Comparison of ENCODE assay signal across 8 cellular contexts in the genomic region with DNA sequence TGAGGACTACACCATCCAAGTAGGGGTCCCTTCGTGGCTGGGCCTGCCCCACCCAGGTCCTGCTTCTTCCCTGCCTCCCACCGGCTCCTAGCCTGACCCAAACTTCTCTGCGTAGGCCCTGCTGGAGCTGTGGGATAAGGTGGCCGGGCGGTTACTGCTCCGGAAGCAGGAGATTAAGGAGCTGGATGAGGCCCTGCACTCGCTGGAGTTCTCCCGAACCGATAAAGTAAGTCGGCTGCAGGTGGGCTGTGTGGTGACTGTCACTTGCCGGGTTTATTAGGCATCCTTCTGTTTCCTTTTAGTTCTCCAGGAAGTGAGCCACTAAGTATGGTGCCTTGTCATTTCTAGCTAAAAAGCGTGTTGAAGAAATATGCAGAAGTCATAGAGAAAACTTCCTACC. TPM values are rescaled to one million over a fixed set of nuclear protein-coding genes. Genes with fewer than 3 reads are reported as not detected.
"Had no signal": no experiment of that assay in that cellular context is flagged by ENCODE, and none has a peak within 500 bp of the region (broad histone marks: within the 10 kb centered on the region; RNA-seq: fewer than 3 reads in every experiment).

No MANE protein-coding gene starts in this region.

- FAIRE-seq: HepG2, HTR-8/SVneo had no signal

- H3K4me3 Mint-ChIP-seq: IgD-negative memory B cell had no signal

- H3K9ac ChIP-seq: KMS-11 had no signal

- H3K27ac ChIP-seq: HL-60, KMS-11 had no signal

- ATAC-seq: HepG2 had no signal

- DNase-seq: IMR-90, KBM-7, KG1 had no signal

- H3K9me3 Mint-ChIP-seq: IgD-negative memory B cell had no signal

- H3K27ac Mint-ChIP-seq: IgD-negative memory B cell had no signal

- H3K4me2 ChIP-seq: KMS-11 had no signal

- H3K27me3 Mint-ChIP-seq: IgD-negative memory B cell had no signal

RNA-seq across cellular contexts. Expression of gene CCDC180, which starts 7.0 kb away (rescaled TPM):
- polyA plus RNA-seq: IgD-negative memory B cell had no signal
